In the genomic region with DNA sequence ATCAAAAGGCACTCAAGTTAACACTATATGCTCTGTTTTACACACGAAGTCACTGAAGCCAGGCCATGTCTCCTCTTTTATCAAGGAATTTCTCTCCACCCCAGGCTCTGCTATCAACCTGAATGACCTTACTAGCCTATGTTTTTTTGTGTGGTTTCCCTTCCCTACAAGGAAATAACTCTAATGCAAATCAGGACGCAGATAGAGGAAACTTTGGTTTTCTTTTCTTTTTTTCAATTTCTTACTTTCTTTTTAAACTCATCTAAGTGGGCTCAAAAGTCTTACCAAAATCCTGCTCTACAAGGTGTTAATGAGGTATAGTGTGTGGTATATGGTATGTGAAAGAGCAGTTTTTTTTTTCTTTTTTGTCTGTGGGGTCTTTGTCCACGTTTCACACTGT, we compare ENCODE assay signal across 1 cellular context.
TF ChIP-seq lines count a peak whose summit lies in the region.

No MANE protein-coding gene starts in this region.

TF ChIP-seq in HepG2, 621 proteins besides CTCF, POLR2A, EP300 and RAD21 (continued from another document):
- TF ChIP-seq, protein P1, sequence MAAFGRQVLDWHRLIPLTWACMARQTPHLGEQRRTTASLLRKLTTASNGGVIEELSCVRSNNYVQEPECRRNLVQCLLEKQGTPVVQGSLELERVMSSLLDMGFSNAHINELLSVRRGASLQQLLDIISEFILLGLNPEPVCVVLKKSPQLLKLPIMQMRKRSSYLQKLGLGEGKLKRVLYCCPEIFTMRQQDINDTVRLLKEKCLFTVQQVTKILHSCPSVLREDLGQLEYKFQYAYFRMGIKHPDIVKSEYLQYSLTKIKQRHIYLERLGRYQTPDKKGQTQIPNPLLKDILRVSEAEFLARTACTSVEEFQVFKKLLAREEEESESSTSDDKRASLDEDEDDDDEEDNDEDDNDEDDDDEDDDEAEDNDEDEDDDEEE (CRISPR knock-in tag; IDR thresholded peaks at IDR 0.05) = no peak
- TF ChIP-seq SAFB2 (CRISPR knock-in tag; IDR thresholded peaks at IDR 0.05; ENCODE audit: borderline replicate concordance, low read depth) (no peak), ZNF207 (IDR thresholded peaks at IDR 0.05; ENCODE audit: borderline replicate concordance) (no peak), MAF1 (CRISPR knock-in tag; IDR thresholded peaks at IDR 0.05; ENCODE audit: borderline replicate concordance) (no peak), FIP1L1 (IDR thresholded peaks at IDR 0.05; ENCODE audit: borderline replicate concordance, insufficient read depth, low read depth, low read length) (no peak), MAFF (IDR thresholded peaks at IDR 0.05; ENCODE audit: low read depth, low read length) (no peak), ZBTB38 (CRISPR knock-in tag; IDR thresholded peaks at IDR 0.05) (no peak), SRY (CRISPR knock-in tag; IDR thresholded peaks at IDR 0.05) (no peak), ZNF432 (CRISPR knock-in tag; IDR thresholded peaks at IDR 0.05; ENCODE audit: borderline replicate concordance) (no peak), SMAD3 (CRISPR knock-in tag; IDR thresholded peaks at IDR 0.05) (no peak)
